ENCODE assay signal across 12 cellular contexts in the genomic region with DNA sequence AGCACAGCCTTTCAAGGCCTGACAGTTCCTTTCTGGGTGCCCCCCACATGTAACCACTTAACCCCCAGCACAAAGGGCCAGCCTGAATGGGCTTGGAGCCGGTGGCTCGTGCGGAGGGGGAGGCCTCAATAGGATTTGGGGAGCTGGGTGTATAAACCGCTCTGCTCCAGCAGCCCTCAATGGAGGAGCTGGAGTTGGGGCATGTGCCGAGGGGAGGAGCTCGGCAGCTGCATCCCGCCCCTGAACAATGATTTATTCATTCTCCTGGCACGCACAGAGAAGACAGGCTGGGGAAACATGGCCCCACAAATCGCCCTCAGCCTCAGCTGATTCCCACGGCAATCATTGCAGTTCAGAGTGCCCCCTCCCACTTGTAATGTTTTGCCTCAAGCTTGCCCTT. TPM values are rescaled to one million over a fixed set of nuclear protein-coding genes. Genes with fewer than 3 reads are reported as not detected.
DNase-seq lines count a peak whose midpoint lies in the region; TF ChIP-seq lines count a peak whose summit lies in the region.
"Had no signal": no experiment of that assay in that cellular context is flagged by ENCODE, and none has a peak within 500 bp of the region (broad histone marks: within the 10 kb centered on the region; RNA-seq: fewer than 3 reads in every experiment).

No MANE protein-coding gene starts in this region.

- CTCF ChIA-PET in HEK293T (lab: Yijun Ruan, JAX) (interaction anchor here (1.0 to 2.0 kb wide), 2 partner anchors 10 to 157 kb away, joined by 3 to 8 read pairs; no protein-coding TSS in a partner anchor), OCI-LY7 (lab: Charles Lee; ENCODE audit: unreplicated experiment) (interaction anchor here (0.5 kb wide), 1 partner anchor 9 kb away, joined by 4 read pairs; no protein-coding TSS in a partner anchor)

- no peak overlapping the region for H2AFZ ChIP-seq in OCI-LY7 (ENCODE audit: low read length)

- intact Hi-C loops in OCI-LY7 (cut with micrococcal nuclease; ENCODE audit: unreplicated experiment) = loop anchor here (5.0 kb wide), 1 partner anchor 47 kb away; no protein-coding TSS in a partner anchor

- H3K4me2 ChIP-seq in OCI-LY7 (ENCODE audit: low read length) = no peak overlapping the region

- POLR2A ChIA-PET in HEK293T (lab: Yijun Ruan, JAX) (interaction anchor here (3.8 kb wide), 1 partner anchor 44 kb away, joined by 30 read pairs; the partner anchor contains the start of gene CLSPN), OCI-LY7 (lab: Charles Lee) (no interaction called here)

- no peaks in the 10 kb centered on the region for H3K79me2 ChIP-seq in OCI-LY7 (ENCODE audit: insufficient read depth, low read depth, low read length)

- H3K4me3 ChIP-seq in retinal pigment epithelial cell (ENCODE audit: low read length) (peak overlapping the region; percentile 2), OCI-LY7 (ENCODE audit: low read depth, low read length, poor library complexity, severe bottlenecking) (no peak overlapping the region)
- H3K4me3 ChIP-seq: ascending aorta, SJSA1, tibial artery had no signal

- H4K20me1 ChIP-seq in OCI-LY7 (ENCODE audit: insufficient read depth, low read length) = no peaks in the 10 kb centered on the region

- H3K27ac ChIP-seq in caudate nucleus (ENCODE audit: low read depth, low read length) = no peak overlapping the region
- H3K27ac ChIP-seq in OCI-LY7 (ENCODE audit: low read depth, low read length, poor library complexity, severe bottlenecking) = no peak overlapping the region
- H3K27ac ChIP-seq: ascending aorta, SJSA1, tibial artery had no signal

- no TSS peak for BruUV-seq in OCI-LY7 (replicated peaks; lab: Mats Ljungman, UMichigan)

- no peaks in the 10 kb centered on the region for H3K4me1 ChIP-seq in OCI-LY7 (ENCODE audit: insufficient read depth, low read length, poor library complexity, severe bottlenecking)
- H3K4me1 ChIP-seq: ascending aorta, SJSA1, tibial artery had no signal

- H3K9me2 ChIP-seq in OCI-LY7 (ENCODE audit: insufficient read depth, low read length) = no peaks in the 10 kb centered on the region

- DNase-seq in HEK293T (ENCODE audit: extremely low spot score) (no peak), caudate nucleus (lab: John Stamatoyannopoulos, UW) (peak in 57 of 61 donors; percentile 26 to 88 (median 66)), inferior parietal cortex (ENCODE audit: extremely low spot score) (peak; percentile 65), retinal pigment epithelial cell (ENCODE audit: low read depth) (no peak), DMS79 treated with DMSO at 0.1 percent for 48 hours (lab: John Stamatoyannopoulos, UW) (no peak), OCI-LY7 (ENCODE audit: low spot score) (no peak), 8988T (no peak)
- DNase-seq: activated CD4-positive, alpha-beta T cell treated with anti-CD3 and anti-CD28 coated beads, Interleukin-2, amount 50 U/mL, for 48 hours; CD4-positive, CD25-positive, alpha-beta regulatory T cell; tibial artery had no signal

- TF ChIP-seq CTCF in retinal pigment epithelial cell (conservative IDR thresholded peaks at IDR 0.05; ENCODE audit: low read depth, low read length) (no peak), OCI-LY7 (conservative IDR thresholded peaks at IDR 0.05; ENCODE audit: low read length) (no peak)

- H3K9me3 ChIP-seq in OCI-LY7 (ENCODE audit: low read length) = no peaks in the 10 kb centered on the region
- H3K9me3 ChIP-seq: ascending aorta, SJSA1, tibial artery had no signal

- peaks cover 76% of the 10 kb centered on the region for H3K36me3 ChIP-seq in OCI-LY7 (ENCODE audit: insufficient read depth, low read length)
- H3K36me3 ChIP-seq: ascending aorta, tibial artery had no signal

TF ChIP-seq in HEK293T, 16 proteins besides CTCF, POLR2A, EP300 and RAD21:
- TF ChIP-seq, protein P1, sequence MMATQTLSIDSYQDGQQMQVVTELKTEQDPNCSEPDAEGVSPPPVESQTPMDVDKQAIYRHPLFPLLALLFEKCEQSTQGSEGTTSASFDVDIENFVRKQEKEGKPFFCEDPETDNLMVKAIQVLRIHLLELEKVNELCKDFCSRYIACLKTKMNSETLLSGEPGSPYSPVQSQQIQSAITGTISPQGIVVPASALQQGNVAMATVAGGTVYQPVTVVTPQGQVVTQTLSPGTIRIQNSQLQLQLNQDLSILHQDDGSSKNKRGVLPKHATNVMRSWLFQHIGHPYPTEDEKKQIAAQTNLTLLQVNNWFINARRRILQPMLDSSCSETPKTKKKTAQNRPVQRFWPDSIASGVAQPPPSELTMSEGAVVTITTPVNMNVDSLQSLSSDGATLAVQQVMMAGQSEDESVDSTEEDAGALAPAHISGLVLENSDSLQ (IDR thresholded peaks at IDR 0.05) = peak; percentile 30; the same call in 1 of the 2 replicates
- no peak for TF ChIP-seq L3MBTL2 (conservative IDR thresholded peaks at IDR 0.05)
- TF ChIP-seq LEF1 (IDR thresholded peaks at IDR 0.05; ENCODE audit: borderline replicate concordance) = no peak

RNA-seq across cellular contexts. Expression of gene C1orf216, which starts 6.9 kb away (rescaled TPM):
- total RNA-seq in OCI-LY7 (2014; rRNA removed; shearing (Covaris generic)) = 7.2 and 8.8 TPM in 2 replicates
- total RNA-seq in OCI-LY7 (2022) = 15.0 and 15.3 TPM in 2 replicates

RNA-seq across cellular contexts. Expression of gene CLSPN, which starts 44.2 kb away (rescaled TPM):
- total RNA-seq in OCI-LY7 (2014; rRNA removed; shearing (Covaris generic)) = 28.7 and 33.2 TPM in 2 replicates
- 67.9 and 68.5 TPM in 2 replicates for total RNA-seq in OCI-LY7 (2022)
- total RNA-seq: ascending aorta had no signal

Comparison
In these comparisons a context has a peak if more than half of its experiments do, and no peak if none do; other contexts are left out.
1. DNase-seq: peak in caudate nucleus (57 of 61) and inferior parietal cortex (single experiment); none in HEK293T (single experiment), retinal pigment epithelial cell (single experiment), DMS79 treated with DMSO at 0.1 percent for 48 hours (single experiment), OCI-LY7 (single experiment) and 8988T (single experiment).